ENCODE assay signal across 16 cellular contexts in the genomic region with DNA sequence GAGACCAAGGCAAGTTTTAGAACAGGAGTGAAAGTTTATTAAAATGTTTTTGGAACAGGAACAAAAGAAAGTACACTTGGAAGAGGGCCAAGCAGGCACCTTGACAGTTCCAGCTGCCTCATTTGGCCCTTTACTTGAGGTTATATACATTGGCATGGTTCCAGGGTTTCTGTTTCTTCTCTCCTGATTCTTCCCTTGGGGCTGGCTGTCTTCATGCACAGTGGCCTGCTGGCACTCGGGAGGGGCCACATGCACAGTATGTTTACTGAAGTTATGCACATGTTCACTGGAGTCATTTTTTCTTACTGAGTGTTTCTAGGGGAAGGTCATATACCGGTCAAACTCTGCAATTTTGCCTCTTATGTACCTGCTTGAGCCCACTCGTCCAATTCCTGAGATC.
DNase-seq lines count a peak whose midpoint lies in the region; ATAC-seq and TF ChIP-seq lines count a peak whose summit lies in the region.
"Had no signal": no experiment of that assay in that cellular context is flagged by ENCODE, and none has a peak within 500 bp of the region (broad histone marks: within the 10 kb centered on the region; RNA-seq: fewer than 3 reads in every experiment).

No MANE protein-coding gene starts in this region.

- TF ChIP-seq POLR2A in spleen (IDR thresholded peaks at IDR 0.05): no peak

- DNase-seq in DMS53 treated with DMSO at 0.1 percent for 48 hours (lab: John Stamatoyannopoulos, UW; ENCODE audit: unreplicated experiment) (peak; percentile 0), NCI-H1436 (lab: John Stamatoyannopoulos, UW) (peak; percentile 74), SHP77 treated with DMSO at 0.1 percent for 48 hours (lab: John Stamatoyannopoulos, UW) (peak; percentile 58), mucosa of gallbladder (ENCODE audit: low spot score) (peak; percentile 41), globus pallidus (ENCODE audit: low spot score) (no peak), NK-92 (lab: John Stamatoyannopoulos, UW; ENCODE audit: unreplicated experiment) (no peak), spleen (no peak)
- DNase-seq: activated T-cell treated with anti-CD3 and anti-CD28 coated beads, Interleukin-2, amount 50 U/mL, for 72 hours; amniotic stem cell; colonic mucosa; erythroblast; GDM1; Kasumi-1; right cardiac atrium; stimulated activated CD4-positive, alpha-beta T cell treated with anti-CD3 and anti-CD28 coated beads, Interleukin-4, amount 100 ng/mL, for 24 hours had no signal

- no peak for TF ChIP-seq CTCF in spleen (IDR thresholded peaks at IDR 0.05 in 8 of 11, conservative IDR thresholded peaks at IDR 0.05 in 3 of 11)

- H3K27me3 ChIP-seq in spleen (replicated peaks in 1 of 7): no peaks in the 10 kb centered on the region
- H3K27me3 ChIP-seq: colonic mucosa had no signal

- H3K36me3 ChIP-seq in spleen: no peaks in the 10 kb centered on the region
- H3K36me3 ChIP-seq: colonic mucosa had no signal

- H3K4me3 ChIP-seq in spleen: no peak overlapping the region
- H3K4me3 ChIP-seq: colonic mucosa had no signal

- H3K27ac ChIP-seq in spleen: no peak overlapping the region
- H3K27ac ChIP-seq: colonic mucosa had no signal

- H3K9me3 ChIP-seq in spleen: peaks cover 0 to 9% (median 0%) of the 10 kb centered on the region in 8 donors
- H3K9me3 ChIP-seq: colonic mucosa had no signal

- WGBS in spleen, 5 donors: 40 to 79% (median 64%) methylated on average over 3 of the region's 3 CpGs

- ATAC-seq in HG03139 (IDR thresholded peaks at IDR 0.05; ENCODE audit: unreplicated experiment): no peak
- ATAC-seq: activated T-cell treated with anti-CD3 and anti-CD28 coated beads, Interleukin-2, amount 50 U/mL, for 72 hours; right cardiac atrium had no signal

- no peaks in the 10 kb centered on the region for H3K4me1 ChIP-seq in spleen
- H3K4me1 ChIP-seq: colonic mucosa had no signal

- intact Hi-C loops in spleen (cut with DNase I; ENCODE audit: low total_unique reads): no loop called here

Comparison
In these comparisons a context has a peak if more than half of its experiments do, and no peak if none do; other contexts are left out.
1. DNase-seq: peak in DMS53 treated with DMSO at 0.1 percent for 48 hours (single experiment), NCI-H1436 (single experiment), SHP77 treated with DMSO at 0.1 percent for 48 hours (single experiment) and mucosa of gallbladder (single experiment); none in globus pallidus (single experiment), NK-92 (single experiment) and spleen (single experiment).